In the genomic region with DNA sequence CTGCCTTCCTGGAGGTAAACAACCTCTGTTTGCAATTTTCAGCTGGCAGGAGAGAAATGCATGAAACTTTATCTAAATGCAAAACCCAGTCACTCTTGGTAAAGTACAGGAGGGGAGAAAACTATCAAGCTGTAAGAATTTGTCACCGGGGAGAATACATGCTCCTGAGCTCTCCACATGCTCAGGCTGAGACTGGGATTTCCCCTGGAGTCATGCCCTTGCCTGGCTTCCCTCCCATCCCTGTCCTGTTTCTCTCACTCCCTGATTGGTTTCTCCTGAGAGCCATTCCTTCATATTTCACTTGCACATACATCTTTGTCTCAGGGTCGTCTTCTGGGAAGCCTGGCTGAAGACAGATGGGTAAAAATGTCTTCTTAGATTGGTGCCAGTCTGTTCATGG, we compare ENCODE assay signal across 14 cellular contexts. TPM values are rescaled to one million over a fixed set of nuclear protein-coding genes. Genes with fewer than 3 reads are reported as not detected.
DNase-seq lines count a peak whose midpoint lies in the region; ATAC-seq and TF ChIP-seq lines count a peak whose summit lies in the region.
"Had no signal": no experiment of that assay in that cellular context is flagged by ENCODE, and none has a peak within 500 bp of the region (broad histone marks: within the 10 kb centered on the region; RNA-seq: fewer than 3 reads in every experiment).

No MANE protein-coding gene starts in this region.

- WGBS in right lobe of liver (ENCODE audit: insufficient coverage, low coverage, low lambda C conversion rate, missing lambda C conversion rate), result 32% methylated on average over 2 of the region's 2 CpGs
- 37 to 50% methylated on average over 2 of the region's 2 CpGs for WGBS in upper lobe of left lung, 2 donors

- H3K27ac ChIP-seq in right lobe of liver (no peak overlapping the region), upper lobe of left lung (no peak overlapping the region)
- no peak overlapping the region for H3K27ac ChIP-seq in effector memory CD4-positive, alpha-beta T cell (ENCODE audit: insufficient read depth, low read length, poor library complexity, severe bottlenecking)
- H3K27ac ChIP-seq: BLaER1 had no signal

- TF ChIP-seq EP300 in upper lobe of left lung (IDR thresholded peaks at IDR 0.05), result no peak

- DNase-seq in AG10803 (ENCODE audit: low read depth) (peak; percentile 64), M059J (ENCODE audit: low read depth) (peak; percentile 19), epithelial cell of esophagus (ENCODE audit: low read depth) (peak; percentile 70), right lobe of liver (peak in 1 of 3 donors; percentile 45), upper lobe of left lung (no peak), DMS 273 treated with DMSO at 0.1 percent for 48 hours (lab: John Stamatoyannopoulos, UW) (no peak), SW480 (ENCODE audit: low spot score) (no peak)
- DNase-seq in effector memory CD4-positive, alpha-beta T cell, result no peak
- DNase-seq: activated CD4-positive, alpha-beta T cell treated with anti-CD3 and anti-CD28 coated beads for 4 hours; activated naive CD4-positive, alpha-beta T cell treated with anti-CD3 and anti-CD28 coated beads, Interleukin-2, amount 50 U/mL, for 16 hours; naive thymus-derived CD4-positive, alpha-beta T cell; NCI-H1417 treated with DMSO at 0.1 percent for 48 hours; NCI-H2227 treated with DMSO at 0.1 percent for 48 hours had no signal

- TF ChIP-seq POLR2A in right lobe of liver (IDR thresholded peaks at IDR 0.05) (no peak), upper lobe of left lung (IDR thresholded peaks at IDR 0.05) (no peak)

- H3K27me3 ChIP-seq in right lobe of liver (no peaks in the 10 kb centered on the region), upper lobe of left lung (no peaks in the 10 kb centered on the region)
- H3K27me3 ChIP-seq in effector memory CD4-positive, alpha-beta T cell (replicated peaks; ENCODE audit: control insufficient read depth, insufficient read depth, low read length, poor library complexity, severe bottlenecking), result no peaks in the 10 kb centered on the region
- H3K27me3 ChIP-seq: BLaER1 had no signal

- intact Hi-C loops in right lobe of liver (cut with DNase I), result no loop called here

- H3K4me1 ChIP-seq in right lobe of liver (no peaks in the 10 kb centered on the region), upper lobe of left lung (peaks cover 0 to 12% (median 8%) of the 10 kb centered on the region in 4 donors)
- no peaks in the 10 kb centered on the region for H3K4me1 ChIP-seq in effector memory CD4-positive, alpha-beta T cell (ENCODE audit: control insufficient read depth, insufficient read depth, low read length, poor library complexity, severe bottlenecking)
- H3K4me1 ChIP-seq: BLaER1 had no signal

- no peaks in the 10 kb centered on the region for H3K9me3 ChIP-seq in right lobe of liver
- H3K9me3 ChIP-seq in effector memory CD4-positive, alpha-beta T cell (ENCODE audit: control insufficient read depth, low read length), result no peaks in the 10 kb centered on the region
- H3K9me3 ChIP-seq in upper lobe of left lung, result no peaks in the 10 kb centered on the region
- H3K9me3 ChIP-seq: BLaER1 had no signal

- H3K36me3 ChIP-seq in right lobe of liver (no peaks in the 10 kb centered on the region), upper lobe of left lung (no peaks in the 10 kb centered on the region)
- no peaks in the 10 kb centered on the region for H3K36me3 ChIP-seq in effector memory CD4-positive, alpha-beta T cell (ENCODE audit: control insufficient read depth, insufficient read depth, low read length)
- H3K36me3 ChIP-seq: BLaER1 had no signal

- ATAC-seq in right lobe of liver, result peak; percentile 45 to 96 (median 67)
- ATAC-seq in upper lobe of left lung (ENCODE audit: low FRiP score in 2 of 2), result no peak
- ATAC-seq: naive thymus-derived CD4-positive, alpha-beta T cell had no signal

- no peak overlapping the region for H3K4me3 ChIP-seq in AG10803 (ENCODE audit: low read length)
- no peak overlapping the region for H3K4me3 ChIP-seq in epithelial cell of esophagus (ENCODE audit: low read length)
- no peak overlapping the region for H3K4me3 ChIP-seq in right lobe of liver
- H3K4me3 ChIP-seq in effector memory CD4-positive, alpha-beta T cell (ENCODE audit: insufficient read depth, low read depth, low read length, poor library complexity, severe bottlenecking), result no peak overlapping the region
- no peak overlapping the region for H3K4me3 ChIP-seq in upper lobe of left lung
- H3K4me3 ChIP-seq: BLaER1 had no signal

- TF ChIP-seq CTCF in AG10803 (conservative IDR thresholded peaks at IDR 0.05; ENCODE audit: low read length) (no peak), epithelial cell of esophagus (IDR thresholded peaks at IDR 0.05; ENCODE audit: insufficient read depth, low read depth, low read length, missing control alignments) (no peak), right lobe of liver (IDR thresholded peaks at IDR 0.05) (no peak), upper lobe of left lung (IDR thresholded peaks at IDR 0.05) (no peak)

RNA-seq across cellular contexts. Expression of a gene that starts 52.9 kb away (rescaled TPM):
- 180 and 223 TPM in 2 replicates for total RNA-seq in M059J (2014; rRNA removed; shearing (Covaris generic))
- total RNA-seq in right lobe of liver (100 to 1,000 TPM in 1 of 6 experiments, 10 to 100 TPM in 5; 60.7 to 109 (median 72.9) TPM), upper lobe of left lung (100 to 1,000 TPM in 2 of 6 donors, 10 to 100 TPM in 4; 57.6 to 127 (median 80.4) TPM)

Comparison
In these comparisons a context has a peak if more than half of its experiments do, and no peak if none do; other contexts are left out.
1. DNase-seq: peak in AG10803 (single experiment), M059J (single experiment) and epithelial cell of esophagus (single experiment); none in effector memory CD4-positive, alpha-beta T cell (0 of 3), upper lobe of left lung (0 of 2), DMS 273 treated with DMSO at 0.1 percent for 48 hours (single experiment) and SW480 (single experiment).
2. ATAC-seq: peak in right lobe of liver (4 of 4); none in upper lobe of left lung (0 of 2).